21 cellular contexts compared by ENCODE assay signal in genomic region chr4:29289118-29289517, GRCh38.
"Had no signal": no experiment of that assay in that cellular context is flagged by ENCODE, and none has a peak within 500 bp of the region (broad histone marks: within the 10 kb centered on the region; RNA-seq: fewer than 3 reads in every experiment).

No MANE protein-coding gene starts in this region.

- H3K27ac Mint-ChIP-seq: dendritic cell treated with granulocyte-macrophage colony-stimulating factor and Interleukin-4, amounts not matched to agents 40 ng/mL and 50 ng/mL, for 4 days; mesothelial cell of epicardium had no signal

- H3K27me3 ChIP-seq: colonic mucosa, esophagus muscularis mucosa, foreskin keratinocyte, gastrocnemius medialis, heart right ventricle, left lung had no signal

- ATAC-seq: foreskin keratinocyte, gastrocnemius medialis, heart right ventricle, left cardiac atrium, left lung, left ventricle myocardium superior, lower lobe of right lung, mucosa of descending colon had no signal

- H3K36me3 Mint-ChIP-seq: mesothelial cell of epicardium had no signal

- H3K4me3 ChIP-seq: colonic mucosa, esophagus muscularis mucosa, gastrocnemius medialis, heart right ventricle, left lung, lower lobe of right lung, mucosa of descending colon had no signal

- H3K4me1 ChIP-seq: colonic mucosa, esophagus muscularis mucosa, foreskin keratinocyte, gastrocnemius medialis, heart right ventricle, left lung, lower lobe of right lung had no signal

- H3K36me3 ChIP-seq: colonic mucosa, esophagus muscularis mucosa, gastrocnemius medialis, heart right ventricle, left lung, lower lobe of right lung had no signal

- H3K27ac ChIP-seq: colonic mucosa, esophagus muscularis mucosa, foreskin keratinocyte, gastrocnemius medialis, heart right ventricle, left lung, lower lobe of right lung had no signal

- H3K4me3 Mint-ChIP-seq: dendritic cell treated with granulocyte-macrophage colony-stimulating factor and Interleukin-4, amounts not matched to agents 40 ng/mL and 50 ng/mL, for 4 days; mesothelial cell of epicardium had no signal

- H3K27me3 Mint-ChIP-seq: dendritic cell treated with granulocyte-macrophage colony-stimulating factor and Interleukin-4, amounts not matched to agents 40 ng/mL and 50 ng/mL, for 4 days had no signal

- H3K9me3 ChIP-seq: colonic mucosa, esophagus muscularis mucosa, gastrocnemius medialis, lower lobe of right lung had no signal

- H3K4me1 Mint-ChIP-seq: mesothelial cell of epicardium had no signal

- DNase-seq: colonic mucosa; cortex of kidney; effector CD8-positive, alpha-beta T cell; foreskin keratinocyte; gastrocnemius medialis; glutamatergic neuron; head of caudate nucleus; heart right ventricle; hippocampal formation; left cardiac atrium; left lung; left ventricle myocardium superior; lower lobe of right lung; mesenchymal stem cell; mucosa of descending colon had no signal

- FAIRE-seq: endothelial cell of umbilical vein, islet of Langerhans, keratinocyte had no signal
